Comparison of ENCODE assay signal across 8 cellular contexts in genomic region chr1:47432071-47433036, GRCh38. TPM values are rescaled to one million over a fixed set of nuclear protein-coding genes. Genes with fewer than 3 reads are reported as not detected.
DNase-seq lines count a peak whose midpoint lies in the region; ATAC-seq and TF ChIP-seq lines count a peak whose summit lies in the region.

No MANE protein-coding gene starts in this region.

- ATAC-seq in GM21360 (IDR thresholded peaks at IDR 0.05; ENCODE audit: unreplicated experiment) (peak; percentile 48), lung (ENCODE audit: insufficient read depth, low FRiP score) (no peak), GM19328 (IDR thresholded peaks at IDR 0.05; ENCODE audit: unreplicated experiment) (no peak)
- peak; percentile 24 for ATAC-seq in stimulated activated effector memory CD8-positive, alpha-beta T cell treated with anti-CD3 and anti-CD28 coated beads, Interleukin-12 subunit alpha, Interleukin-12 subunit beta, amount 100 ng/mL, for 72 hours

- no peaks in the 10 kb centered on the region for H3K9me3 Mint-ChIP-seq in stimulated activated effector memory CD8-positive, alpha-beta T cell treated with anti-CD3 and anti-CD28 coated beads, Interleukin-12 subunit alpha, Interleukin-12 subunit beta, amount 100 ng/mL, for 72 hours

- peaks cover 0 to 11% of the 10 kb centered on the region in 2 donors for H3K4me1 ChIP-seq in lung (ENCODE audit: control insufficient read depth in 2 of 2, insufficient read depth in 2 of 2, low read length in 2 of 2)

- DNase-seq in AML-193 (lab: John Stamatoyannopoulos, UW) (peak; percentile 54 to 66), NCI-H226 (peak; percentile 68), lung (ENCODE audit: low spot score) (peak; percentile 62)
- peak; percentile 72 to 76 for DNase-seq in activated CD4-positive, alpha-beta T cell treated with anti-CD3 and anti-CD28 coated beads, Interleukin-2, amount 50 U/mL, for 48 hours
- peak; percentile 35 for DNase-seq in effector CD8-positive, alpha-beta T cell (lab: John Stamatoyannopoulos, UW)
- DNase-seq in stimulated activated effector memory CD8-positive, alpha-beta T cell treated with anti-CD3 and anti-CD28 coated beads, Interleukin-12 subunit alpha, Interleukin-12 subunit beta, amount 100 ng/mL, for 72 hours (ENCODE audit: low spot score in 2 of 2): peak; percentile 25 to 63

- H3K36me3 Mint-ChIP-seq in stimulated activated effector memory CD8-positive, alpha-beta T cell treated with anti-CD3 and anti-CD28 coated beads, Interleukin-12 subunit alpha, Interleukin-12 subunit beta, amount 100 ng/mL, for 72 hours: peaks cover 20% of the 10 kb centered on the region

- H3K27me3 ChIP-seq in lung (ENCODE audit: control insufficient read depth, insufficient read depth): no peaks in the 10 kb centered on the region

- H3K4me3 Mint-ChIP-seq in stimulated activated effector memory CD8-positive, alpha-beta T cell treated with anti-CD3 and anti-CD28 coated beads, Interleukin-12 subunit alpha, Interleukin-12 subunit beta, amount 100 ng/mL, for 72 hours: no peak overlapping the region

- no peaks in the 10 kb centered on the region for H3K36me3 ChIP-seq in lung (ENCODE audit: control insufficient read depth in 2 of 2, insufficient read depth in 2 of 2, low read length in 2 of 2)

- no peak overlapping the region for H3K27ac ChIP-seq in lung (ENCODE audit: low read depth in 1 of 2, low read length in 1 of 2)

- no peak overlapping the region for H3K27ac Mint-ChIP-seq in stimulated activated effector memory CD8-positive, alpha-beta T cell treated with anti-CD3 and anti-CD28 coated beads, Interleukin-12 subunit alpha, Interleukin-12 subunit beta, amount 100 ng/mL, for 72 hours

- 8 to 23% methylated on average over 32 of the region's 32 CpGs for WGBS in lung, 2 donors

- no peak overlapping the region for H3K4me3 ChIP-seq in lung

- peaks cover 40% of the 10 kb centered on the region for H3K4me1 Mint-ChIP-seq in stimulated activated effector memory CD8-positive, alpha-beta T cell treated with anti-CD3 and anti-CD28 coated beads, Interleukin-12 subunit alpha, Interleukin-12 subunit beta, amount 100 ng/mL, for 72 hours

- TF ChIP-seq CTCF in lung (IDR thresholded peaks at IDR 0.05; ENCODE audit: control extremely low read depth, extremely low read depth): peak; percentile 35

- H3K9me3 ChIP-seq in lung (ENCODE audit: control insufficient read depth in 2 of 2, insufficient read depth in 1 of 2, low read length in 1 of 2): peaks cover 0 to 2% of the 10 kb centered on the region in 2 donors

RNA-seq across cellular contexts. Expression of gene FOXD2, which starts 5.5 kb away (rescaled TPM):
- 1 to 10 TPM in 1 of 2 donors, under 1 TPM in 1; 0.09 to 1.1 TPM for total RNA-seq in lung
- polyA plus RNA-seq in lung: under 1 TPM; 0.11 to 0.16 TPM

RNA-seq across cellular contexts. Expression of gene FOXE3, which starts 16.3 kb away (rescaled TPM):
- total RNA-seq in lung: not detected
- polyA plus RNA-seq in lung: under 1 TPM in 1 of 2 donors, not detected in 1; 0.01 TPM

Comparison
In these comparisons a context has a peak if more than half of its experiments do, and no peak if none do; other contexts are left out.
1. ATAC-seq: peak in GM21360 (single experiment) and stimulated activated effector memory CD8-positive, alpha-beta T cell treated with anti-CD3 and anti-CD28 coated beads, Interleukin-12 subunit alpha, Interleukin-12 subunit beta, amount 100 ng/mL, for 72 hours (single experiment); none in lung (single experiment) and GM19328 (single experiment).
2. Peak in every context shown above with its lines, with median percentiles within 50 percentile points of each other: DNase-seq.